In genomic region chr2:9548506-9548905, GRCh38 we compare ENCODE assay signal across 1 cellular context.
TF ChIP-seq lines count a peak whose summit lies in the region.

No MANE protein-coding gene starts in this region.

TF ChIP-seq in IMR-90, 13 proteins besides CTCF, POLR2A, EP300 and RAD21 (continued from another document):
- no peak for TF ChIP-seq USF2 (IDR thresholded peaks at IDR 0.05; ENCODE audit: low read depth, low read length)
